ENCODE assay signal across 16 cellular contexts in genomic region chr6:7111095-7111690, GRCh38. TPM values are rescaled to one million over a fixed set of nuclear protein-coding genes. Genes with fewer than 3 reads are reported as not detected.
A peak's percentile ranks its signal among the peaks of the same experiment; 100 is the strongest.
DNase-seq lines count a peak whose midpoint lies in the region; ATAC-seq and TF ChIP-seq lines count a peak whose summit lies in the region.
"Had no signal": no experiment of that assay in that cellular context is flagged by ENCODE, and none has a peak within 500 bp of the region (broad histone marks: within the 10 kb centered on the region; RNA-seq: fewer than 3 reads in every experiment).

No MANE protein-coding gene starts in this region.

- TF ChIP-seq CTCF in A673 (conservative IDR thresholded peaks at IDR 0.05; ENCODE audit: low read depth, low read length) = no peak
- no peak for TF ChIP-seq CTCF in CD4-positive, alpha-beta T cell (IDR thresholded peaks at IDR 0.05)
- TF ChIP-seq CTCF in Panc1 (IDR thresholded peaks at IDR 0.05) = no peak

- H3K4me1 Mint-ChIP-seq in CD4-positive, alpha-beta T cell (ENCODE audit: low read depth) = peaks cover 75% of the 10 kb centered on the region

- no peaks in the 10 kb centered on the region for H3K9me3 Mint-ChIP-seq in CD4-positive, alpha-beta T cell

- H2BK120ac ChIP-seq in mesenchymal stem cell (ENCODE audit: low read depth, low read length) = no peak overlapping the region

- no peak for DNase-seq in A673 (ENCODE audit: low spot score)
- DNase-seq in CD4-positive, alpha-beta T cell = no peak
- DNase-seq in Panc1 (ENCODE audit: low read depth, low spot score) = no peak
- no peak for DNase-seq in mesenchymal stem cell
- no peak for DNase-seq in GM03348 (ENCODE audit: low spot score)
- no peak for DNase-seq in SIG-M5 treated with dmso at 0.1 percent for 504 hours (lab: John Stamatoyannopoulos, UW; ENCODE audit: unreplicated experiment)
- no peak for DNase-seq in NCI-H2029 (lab: John Stamatoyannopoulos, UW)
- DNase-seq: dermis blood vessel endothelial cell, islet precursor cell, NCI-H187, NCI-H774, SJCRH30, spleen had no signal

- H3K23ac ChIP-seq in mesenchymal stem cell (ENCODE audit: low read length in 2 of 2) = no peak overlapping the region

- WGBS in mesenchymal stem cell = 65% methylated on average over 3 of the region's 4 CpGs

- H2AFZ ChIP-seq in mesenchymal stem cell (ENCODE audit: low read depth, low read length) = no peak overlapping the region

- H2BK5ac ChIP-seq in mesenchymal stem cell (ENCODE audit: low read depth, low read length, poor library complexity, severe bottlenecking) = no peak overlapping the region

- H3K4me3 ChIP-seq in A673 (ENCODE audit: low read depth, low read length, poor library complexity, severe bottlenecking) (peak overlapping the region; percentile 78), Panc1 (ENCODE audit: low read depth in 2 of 2, low read length in 2 of 2) (no peak overlapping the region), mesenchymal stem cell (ENCODE audit: insufficient read depth in 1 of 2, low read depth in 1 of 2, low read length in 2 of 2) (no peak overlapping the region)
- H3K4me3 ChIP-seq: SJCRH30, thoracic aorta had no signal

- H3K4ac ChIP-seq in mesenchymal stem cell (ENCODE audit: low read depth in 1 of 2, low read length in 2 of 2) = no peak overlapping the region

- H3K18ac ChIP-seq in mesenchymal stem cell (ENCODE audit: low read depth in 1 of 2, low read length in 2 of 2) = no peak overlapping the region

- in situ Hi-C loops in Panc1 (cut with HindIII; ENCODE audit: low pct_unique_long_range_greater_than_20kb, low sequenced_read_pairs) = no loop called here

- peaks cover 59% of the 10 kb centered on the region for H3K4me1 ChIP-seq in A673 (ENCODE audit: insufficient read depth, low read length, poor library complexity, severe bottlenecking)
- H3K4me1 ChIP-seq in Panc1 (ENCODE audit: control insufficient read depth, insufficient read depth, low read length) = peaks cover 61% of the 10 kb centered on the region
- peaks cover 10% of the 10 kb centered on the region for H3K4me1 ChIP-seq in mesenchymal stem cell (ENCODE audit: control insufficient read depth, insufficient read depth, low read depth, low read length)
- H3K4me1 ChIP-seq: SJCRH30 had no signal

- no peak overlapping the region for H4K91ac ChIP-seq in mesenchymal stem cell (ENCODE audit: low read length)

- H3K14ac ChIP-seq in mesenchymal stem cell (ENCODE audit: low read length in 2 of 2) = no peak overlapping the region

- H2BK12ac ChIP-seq in mesenchymal stem cell (ENCODE audit: low read length in 2 of 2) = no peak overlapping the region

- H3K9me3 ChIP-seq in A673 (ENCODE audit: low read depth, low read length, poor library complexity, severe bottlenecking) (no peaks in the 10 kb centered on the region), Panc1 (ENCODE audit: control insufficient read depth, insufficient read depth, low read depth, low read length) (no peaks in the 10 kb centered on the region), mesenchymal stem cell (ENCODE audit: control insufficient read depth, low read length) (no peaks in the 10 kb centered on the region)
- no peaks in the 10 kb centered on the region for H3K9me3 ChIP-seq in CD4-positive, alpha-beta T cell (ENCODE audit: control insufficient read depth, low read length)
- H3K9me3 ChIP-seq: SJCRH30, spleen, thoracic aorta had no signal

- H3K36me3 ChIP-seq in A673 (ENCODE audit: insufficient read depth, low read length, poor library complexity, severe bottlenecking) (no peaks in the 10 kb centered on the region), Panc1 (ENCODE audit: control insufficient read depth, insufficient read depth, low read length) (no peaks in the 10 kb centered on the region; the same call in 1 of the 2 replicates), mesenchymal stem cell (ENCODE audit: control insufficient read depth in 1 of 2, insufficient read depth in 2 of 2, low read depth in 1 of 2, low read length in 2 of 2) (no peaks in the 10 kb centered on the region)
- H3K36me3 ChIP-seq: SJCRH30, spleen, thoracic aorta had no signal

- intact Hi-C loops in A673 (cut with micrococcal nuclease; ENCODE audit: unreplicated experiment) = no loop called here
- intact Hi-C loops in CD4-positive, alpha-beta T cell (cut with DNase I, micrococcal nuclease) = loop anchor here (10.0 kb wide), 2 partner anchors 204 to 386 kb away; partner anchors contain the start of gene SSR1 (in 1 of the 2)
- intact Hi-C loops in Panc1 (cut with micrococcal nuclease; ENCODE audit: unreplicated experiment) = loop anchor here (5.0 kb wide), 1 partner anchor 131 kb away; no protein-coding TSS in a partner anchor

- no peak overlapping the region for H3K27ac ChIP-seq in A673 (ENCODE audit: low read depth, low read length, poor library complexity, severe bottlenecking)
- no peak overlapping the region for H3K27ac ChIP-seq in CD4-positive, alpha-beta T cell (ENCODE audit: low read depth, low read length)
- H3K27ac ChIP-seq in Panc1 (ENCODE audit: low read length) = peak overlapping the region; percentile 39; the same call in 1 of the 2 replicates
- no peak overlapping the region for H3K27ac ChIP-seq in mesenchymal stem cell (ENCODE audit: low read length, poor library complexity, severe bottlenecking)
- H3K27ac ChIP-seq: KMS-11, SJCRH30, thoracic aorta had no signal

- no peak overlapping the region for H4K8ac ChIP-seq in mesenchymal stem cell (ENCODE audit: low read length)

- POLR2A ChIA-PET in A673 (lab: Charles Lee; ENCODE audit: low non-redundant PET) (no interaction called here), Panc1 (lab: Charles Lee) (interaction anchor here (0.6 to 0.9 kb wide), 2 partner anchors 30 to 45 kb away, joined by 3 to 7 read pairs; no protein-coding TSS in a partner anchor)
- POLR2A ChIA-PET in CD4-positive, alpha-beta T cell (lab: Charles Lee) = interaction anchor here (0.9 to 8.2 kb wide), 5 partner anchors 16 to 43 kb away, joined by 3 to 85 read pairs (median 4); no protein-coding TSS in a partner anchor

- peak overlapping the region; percentile 87 for H3K27ac Mint-ChIP-seq in CD4-positive, alpha-beta T cell

- no peak overlapping the region for H2BK15ac ChIP-seq in mesenchymal stem cell (ENCODE audit: low read depth, poor library complexity, severe bottlenecking)

- H3K9ac ChIP-seq in mesenchymal stem cell (ENCODE audit: low read length) = peak overlapping the region; percentile 98
- H3K9ac ChIP-seq: KMS-11 had no signal

- ATAC-seq in CD4-positive, alpha-beta T cell (ENCODE audit: poor library complexity) = no peak
- ATAC-seq in Panc1 = no peak
- ATAC-seq in GM19467 (IDR thresholded peaks at IDR 0.05; ENCODE audit: unreplicated experiment) = no peak

- H3K4me3 Mint-ChIP-seq in CD4-positive, alpha-beta T cell = peak overlapping the region; percentile 93

- CTCF ChIA-PET in A673 (lab: Charles Lee) (no interaction called here), Panc1 (lab: Charles Lee) (no interaction called here)
- CTCF ChIA-PET in CD4-positive, alpha-beta T cell (lab: Charles Lee) = interaction anchor here (1.3 to 2.4 kb wide), 3 partner anchors 13 to 27 kb away, joined by 3 to 6 read pairs (median 4); no protein-coding TSS in a partner anchor

- no peak overlapping the region for H2AK5ac ChIP-seq in mesenchymal stem cell (ENCODE audit: low read length, severe bottlenecking)

- H3K27me3 Mint-ChIP-seq in CD4-positive, alpha-beta T cell = no peaks in the 10 kb centered on the region

- peaks cover 19% of the 10 kb centered on the region for H3K36me3 Mint-ChIP-seq in CD4-positive, alpha-beta T cell (ENCODE audit: low read depth)

- no peaks in the 10 kb centered on the region for H3K79me1 ChIP-seq in mesenchymal stem cell (replicated peaks; ENCODE audit: low read length, poor library complexity, severe bottlenecking)

- no TSS peak for BruUV-seq in A673 (replicated peaks; lab: Mats Ljungman, UMichigan)
- no TSS peak for BruUV-seq in Panc1 (replicated peaks; lab: Mats Ljungman, UMichigan)

- H3K4me2 ChIP-seq in mesenchymal stem cell (ENCODE audit: low read length, poor library complexity, severe bottlenecking) = no peak overlapping the region

- H3K27me3 ChIP-seq in A673 (replicated peaks; ENCODE audit: insufficient read depth, low read depth, low read length, poor library complexity) (no peaks in the 10 kb centered on the region), Panc1 (ENCODE audit: control insufficient read depth, insufficient read depth, low read length) (no peaks in the 10 kb centered on the region), mesenchymal stem cell (ENCODE audit: control insufficient read depth in 1 of 2, insufficient read depth in 1 of 2, low read length in 2 of 2) (no peaks in the 10 kb centered on the region)
- H3K27me3 ChIP-seq in CD4-positive, alpha-beta T cell (ENCODE audit: control insufficient read depth, insufficient read depth, low read length) = no peaks in the 10 kb centered on the region
- H3K27me3 ChIP-seq: SJCRH30, spleen had no signal

RNA-seq across cellular contexts. Expression of gene RREB1, which starts 3.4 kb away (rescaled TPM):
- total RNA-seq in A673 (2021) = 55.5 and 61.6 TPM in 2 replicates
- total RNA-seq in CD4-positive, alpha-beta T cell = 10 to 100 TPM; 56.5 to 60.0 TPM
- 30.7 TPM for total RNA-seq in Panc1 (2021; ENCODE audit: unreplicated experiment)
- 17.9 TPM for polyA plus RNA-seq in Panc1 (2012; ENCODE audit: insufficient read length)
- polyA plus RNA-seq in mesenchymal stem cell (2013, experiment 1 of 2) = 12.3 TPM
- polyA plus RNA-seq in mesenchymal stem cell (2013, experiment 2 of 2) = 11.2 TPM
